Comparison of ENCODE assay signal across 8 cellular contexts in genomic region chr1:204410764-204411450, GRCh38. TPM values are rescaled to one million over a fixed set of nuclear protein-coding genes. Genes with fewer than 3 reads are reported as not detected.
DNase-seq lines count a peak whose midpoint lies in the region; ATAC-seq and TF ChIP-seq lines count a peak whose summit lies in the region.

No MANE protein-coding gene starts in this region.

- H3K79me2 ChIP-seq in mesendoderm (ENCODE audit: control insufficient read depth, insufficient read depth, low read length) = peaks cover 53% of the 10 kb centered on the region

- peak overlapping the region; percentile 98 for H3K23ac ChIP-seq in mesendoderm (ENCODE audit: low read length)

- H3K9ac ChIP-seq in mesendoderm (ENCODE audit: low read length) = peak overlapping the region; percentile 99

- peak overlapping the region; percentile 99 for H3K4me3 Mint-ChIP-seq in activated B cell treated with CpG ODN at 0.5 μM for 24 hours
- H3K4me3 Mint-ChIP-seq in effector memory CD8-positive, alpha-beta T cell = peak overlapping the region; percentile 95 to 99

- no peak overlapping the region for H4K8ac ChIP-seq in mesendoderm (ENCODE audit: low read depth, low read length)

- peaks cover 2% of the 10 kb centered on the region for H3K36me3 ChIP-seq in mesendoderm (ENCODE audit: control insufficient read depth, insufficient read depth, low read length)

- DNase-seq in NCI-H187 (lab: John Stamatoyannopoulos, UW) (peak; percentile 28 to 54), NCI-H187 treated with DMSO at 0.1 percent for 48 hours (lab: John Stamatoyannopoulos, UW) (no peak), HT-29 (ENCODE audit: low spot score) (peak; percentile 60), activated B cell treated with CpG ODN at 0.5 μM for 24 hours (peak; percentile 25), mesendoderm (peak; percentile 62)
- no peak for DNase-seq in effector memory CD8-positive, alpha-beta T cell

- H3K4me1 Mint-ChIP-seq in activated B cell treated with CpG ODN at 0.5 μM for 24 hours = peaks cover 29% of the 10 kb centered on the region
- H3K4me1 Mint-ChIP-seq in effector memory CD8-positive, alpha-beta T cell (ENCODE audit: low read depth in 2 of 2) = peaks cover 13 to 29% of the 10 kb centered on the region in 2 donors

- H3K36me3 Mint-ChIP-seq in activated B cell treated with CpG ODN at 0.5 μM for 24 hours (ENCODE audit: low read depth) = peaks cover 52% of the 10 kb centered on the region
- H3K36me3 Mint-ChIP-seq in effector memory CD8-positive, alpha-beta T cell (ENCODE audit: insufficient read depth) = peaks cover 61% of the 10 kb centered on the region

- peak overlapping the region; percentile 82 for H3K4ac ChIP-seq in mesendoderm (ENCODE audit: low read depth, low read length)

- H3K18ac ChIP-seq in mesendoderm (ENCODE audit: low read length) = peak overlapping the region; percentile 44

- H4K5ac ChIP-seq in mesendoderm (ENCODE audit: low read length) = no peak overlapping the region

- no peaks in the 10 kb centered on the region for H3K79me1 ChIP-seq in mesendoderm (ENCODE audit: low read length)

- WGBS in mesendoderm (ENCODE audit: extremely low coverage, insufficient coverage, low lambda C conversion rate) = no CpG with 5 or more reads among the region's 38 CpGs

- H3K27ac ChIP-seq in mesendoderm (ENCODE audit: low read depth, low read length) (peak overlapping the region; percentile 83), temporal lobe (ENCODE audit: low read depth, low read length) (peak overlapping the region; percentile 92)

- peak overlapping the region; percentile 92 for H3K4me3 ChIP-seq in mesendoderm (ENCODE audit: low read length)

- peak overlapping the region; percentile 93 for H2BK5ac ChIP-seq in mesendoderm (ENCODE audit: low read length)

- CTCF ChIA-PET in activated B cell treated with CpG ODN at 0.5 μM for 24 hours (lab: Charles Lee) = interaction anchor here (1.0 to 2.5 kb wide), 4 partner anchors 12 to 396 kb away, joined by 3 to 24 read pairs (median 4); no protein-coding TSS in a partner anchor

- H3K56ac ChIP-seq in mesendoderm (ENCODE audit: low read length) = peak overlapping the region; percentile 99

- intact Hi-C loops in activated B cell treated with CpG ODN at 0.5 μM for 24 hours (cut with micrococcal nuclease) = loop anchor here (1.0 to 10.0 kb wide), 5 partner anchors 8 to 1404 kb away; partner anchors contain the start of genes SNRPE and TMEM183A

- POLR2A ChIA-PET in activated B cell treated with CpG ODN at 0.5 μM for 24 hours (lab: Charles Lee) = interaction anchor here (1.1 to 5.0 kb wide), 8 partner anchors 12 to 105 kb away, joined by 3 to 17 read pairs (median 6); partner anchors contain the start of genes MDM4 and PIK3C2B

- peak overlapping the region; percentile 99 for H3K27ac Mint-ChIP-seq in activated B cell treated with CpG ODN at 0.5 μM for 24 hours
- H3K27ac Mint-ChIP-seq in effector memory CD8-positive, alpha-beta T cell = peak overlapping the region; percentile 99 to 100

- ATAC-seq in GM21423 (IDR thresholded peaks at IDR 0.05; ENCODE audit: unreplicated experiment) (peak; percentile 27), activated B cell treated with CpG ODN at 0.5 μM for 24 hours (ENCODE audit: low read depth) (peak; percentile 32)
- ATAC-seq in effector memory CD8-positive, alpha-beta T cell (replicated peaks) = peak; percentile 9

- peak overlapping the region; percentile 31 for H3K4me2 ChIP-seq in mesendoderm (ENCODE audit: low read length)

- H2BK15ac ChIP-seq in mesendoderm (replicated peaks; ENCODE audit: low read depth) = no peak overlapping the region

- no peak overlapping the region for H2BK120ac ChIP-seq in mesendoderm (ENCODE audit: low read depth, low read length)

- H3K4me1 ChIP-seq in mesendoderm (ENCODE audit: control insufficient read depth, low read depth, low read length) = no peaks in the 10 kb centered on the region

- no peak overlapping the region for H2AK5ac ChIP-seq in mesendoderm (ENCODE audit: low read length)

- no peaks in the 10 kb centered on the region for H3K9me3 Mint-ChIP-seq in activated B cell treated with CpG ODN at 0.5 μM for 24 hours
- H3K9me3 Mint-ChIP-seq in effector memory CD8-positive, alpha-beta T cell = no peaks in the 10 kb centered on the region

- no peak for TF ChIP-seq CTCF in activated B cell treated with CpG ODN at 0.5 μM for 24 hours (IDR thresholded peaks at IDR 0.05)

- no peaks in the 10 kb centered on the region for H3K27me3 ChIP-seq in mesendoderm (ENCODE audit: insufficient read depth, low read length, poor library complexity)

- H3K27me3 Mint-ChIP-seq in activated B cell treated with CpG ODN at 0.5 μM for 24 hours = no peaks in the 10 kb centered on the region
- H3K27me3 Mint-ChIP-seq in effector memory CD8-positive, alpha-beta T cell = no peaks in the 10 kb centered on the region

RNA-seq across cellular contexts. Expression of gene PPP1R15B, which starts 0.7 kb away (rescaled TPM):
- 32.6 and 40.7 TPM in 2 replicates for total RNA-seq in HT-29 (2014; rRNA removed; shearing (Covaris generic))
- total RNA-seq in activated B cell treated with CpG ODN at 0.5 μM for 24 hours (60.4 and 70.6 TPM in 2 replicates), temporal lobe (37.9 TPM)
- 26.9 TPM for polyA plus RNA-seq in mesendoderm (2013, experiment 1 of 2)
- 25.4 TPM for polyA plus RNA-seq in mesendoderm (2013, experiment 2 of 2)

RNA-seq across cellular contexts. Expression of gene PLEKHA6, which starts 51.2 kb away (rescaled TPM):
- total RNA-seq in HT-29 (2014; rRNA removed; shearing (Covaris generic)) = 76.7 and 88.6 TPM in 2 replicates
- total RNA-seq in activated B cell treated with CpG ODN at 0.5 μM for 24 hours (0.61 and 0.62 TPM in 2 replicates), temporal lobe (10.3 TPM)
- polyA plus RNA-seq in mesendoderm (2013, experiment 1 of 2) = 1.3 TPM
- polyA plus RNA-seq in mesendoderm (2013, experiment 2 of 2) = 1.2 TPM

Comparison
In these comparisons a context has a peak if more than half of its experiments do, and no peak if none do; other contexts are left out.
1. DNase-seq: peak in NCI-H187 (2 of 2), HT-29 (single experiment), activated B cell treated with CpG ODN at 0.5 μM for 24 hours (single experiment) and mesendoderm (single experiment); none in NCI-H187 treated with DMSO at 0.1 percent for 48 hours (single experiment) and effector memory CD8-positive, alpha-beta T cell (0 of 3).
2. Peak in every context shown above with its lines, with median percentiles within 50 percentile points of each other: ATAC-seq.